Comparison of ENCODE assay signal across 29 cellular contexts in the genomic region with DNA sequence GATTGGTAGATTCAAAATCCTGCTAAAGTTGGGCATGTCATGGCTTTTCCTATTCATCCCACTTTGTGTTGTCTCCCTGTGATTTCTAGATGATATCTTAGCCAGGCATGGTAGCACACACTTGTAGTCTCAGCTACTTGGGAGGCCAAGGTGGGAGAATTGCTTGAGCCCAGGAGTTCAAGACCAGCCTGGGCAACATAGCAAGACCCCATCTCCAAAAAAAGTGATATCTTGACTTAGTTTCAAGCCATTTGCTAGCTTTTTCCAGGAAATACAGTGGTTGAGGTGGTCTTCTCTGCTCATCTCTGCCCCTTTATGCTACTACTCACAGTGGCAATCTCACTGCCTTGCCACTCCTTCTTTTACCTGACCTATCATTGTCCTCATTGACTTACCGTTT. TPM values are rescaled to one million over a fixed set of nuclear protein-coding genes. Genes with fewer than 3 reads are reported as not detected.
"Had no signal": no experiment of that assay in that cellular context is flagged by ENCODE, and none has a peak within 500 bp of the region (broad histone marks: within the 10 kb centered on the region; RNA-seq: fewer than 3 reads in every experiment).

No MANE protein-coding gene starts in this region.

- H3K4me1 ChIP-seq: Peyer's patch, SJCRH30 had no signal

- H3K9me3 Mint-ChIP-seq: activated B cell treated with CpG ODN at 0.5 μM for 24 hours; activated naive CD8-positive, alpha-beta T cell treated with anti-CD3 and anti-CD28 coated beads, Interleukin-2, amount 10 ng/mL, durations not matched to agents 7 days and 5 days; activated T-cell treated with anti-CD3 and anti-CD28 coated beads, Interleukin-2, amount 50 U/mL, for 72 hours; activated T-helper 2 cell treated with anti-CD3 and anti-CD28 coated beads, Interferon-gamma antibody, Interleukin-2, Interleukin-4, amounts not matched to agents 10 μg/mL and 5 μg/mL and 100 μg/mL, durations not matched to agents 14 hours and 24 hours and 36 hours had no signal

- DNase-seq: activated B cell treated with CpG ODN at 0.5 μM for 24 hours; activated CD4-positive, alpha-beta T cell treated with anti-CD3 and anti-CD28 coated beads for 1 hour; activated CD4-positive, alpha-beta T cell treated with anti-CD3 and anti-CD28 coated beads, Interleukin-2, amount 50 U/mL, for 1 hour; activated CD8-positive, alpha-beta memory T cell treated with anti-CD3 and anti-CD28 coated beads for 24 hours; activated gamma-delta T cell treated with Interleukin-2 at 50 U/mL for 16 hours; activated naive CD8-positive, alpha-beta T cell treated with anti-CD3 and anti-CD28 coated beads, Interleukin-2, amount 10 ng/mL, durations not matched to agents 7 days and 5 days; activated T-cell treated with anti-CD3 and anti-CD28 coated beads, Interleukin-2, amount 50 U/mL, for 72 hours; aorta; central memory CD4-positive, alpha-beta T cell; IMR-90; KG1; NCI-H1048; NCI-H146; NCI-H187 treated with DMSO at 0.1 percent for 48 hours; NCI-H2081 treated with DMSO at 0.1 percent for 48 hours; NCI-H446; NCI-H524; Peyer's patch; Right ventricle myocardium superior; SJCRH30; SK-N-SH; T-helper 9 cell had no signal

- H3K27me3 Mint-ChIP-seq: activated B cell treated with CpG ODN at 0.5 μM for 24 hours; activated naive CD8-positive, alpha-beta T cell treated with anti-CD3 and anti-CD28 coated beads, Interleukin-2, amount 10 ng/mL, durations not matched to agents 7 days and 5 days had no signal

- H3K4me2 ChIP-seq: SK-N-SH had no signal

- FAIRE-seq: bronchial epithelial cell had no signal

- H3K27ac Mint-ChIP-seq: activated B cell treated with CpG ODN at 0.5 μM for 24 hours; activated naive CD8-positive, alpha-beta T cell treated with anti-CD3 and anti-CD28 coated beads, Interleukin-2, amount 10 ng/mL, durations not matched to agents 7 days and 5 days; activated T-cell treated with anti-CD3 and anti-CD28 coated beads, Interleukin-2, amount 50 U/mL, for 72 hours; activated T-helper 2 cell treated with anti-CD3 and anti-CD28 coated beads, Interferon-gamma antibody, Interleukin-2, Interleukin-4, amounts not matched to agents 10 μg/mL and 5 μg/mL and 100 μg/mL, durations not matched to agents 14 hours and 24 hours and 36 hours had no signal

- H3K27ac ChIP-seq: Peyer's patch, RWPE1, SJCRH30 had no signal

- ATAC-seq: activated T-cell treated with anti-CD3 and anti-CD28 coated beads, Interleukin-2, amount 50 U/mL, for 72 hours had no signal

- H3K4me3 Mint-ChIP-seq: activated B cell treated with CpG ODN at 0.5 μM for 24 hours; activated naive CD8-positive, alpha-beta T cell treated with anti-CD3 and anti-CD28 coated beads, Interleukin-2, amount 10 ng/mL, durations not matched to agents 7 days and 5 days; activated T-cell treated with anti-CD3 and anti-CD28 coated beads, Interleukin-2, amount 50 U/mL, for 72 hours had no signal

- H3K27me3 ChIP-seq: Peyer's patch, SJCRH30 had no signal

- H3K4me3 ChIP-seq: Peyer's patch, SJCRH30 had no signal

- H3K9ac ChIP-seq: SK-N-SH had no signal

- H3K4me1 Mint-ChIP-seq: activated B cell treated with CpG ODN at 0.5 μM for 24 hours had no signal

- H3K9me3 ChIP-seq: Peyer's patch, SJCRH30, SK-N-SH had no signal

RNA-seq across cellular contexts. Expression of a gene that starts 54.0 kb away (rescaled TPM):
- total RNA-seq: activated B cell treated with CpG ODN at 0.5 μM for 24 hours; activated naive CD8-positive, alpha-beta T cell treated with anti-CD3 and anti-CD28 coated beads, Interleukin-2, amount 10 ng/mL, durations not matched to agents 7 days and 5 days; activated T-cell treated with anti-CD3 and anti-CD28 coated beads, Interleukin-2, amount 50 U/mL, for 72 hours; activated T-helper 2 cell treated with anti-CD3 and anti-CD28 coated beads, Interferon-gamma antibody, Interleukin-2, Interleukin-4, amounts not matched to agents 10 μg/mL and 5 μg/mL and 100 μg/mL, durations not matched to agents 14 hours and 24 hours and 36 hours; aorta; bronchial epithelial cell; chondrocyte; IMR-90; LHCN-M2; M059J; Peyer's patch; Right ventricle myocardium superior; SJCRH30; T-helper 1 cell treated with Interleukin-12 subunit alpha and Interleukin-12 subunit beta and Interleukin-4 antibody, amounts not matched to agents 30 ng/mL and 1 ng/mL, for 36 hours had no signal
- polyA plus RNA-seq: aorta, IMR-90, SK-N-SH had no signal
